Comparison of ENCODE assay signal across 16 cellular contexts in genomic region chr1:179888071-179888470, GRCh38. TPM values are rescaled to one million over a fixed set of nuclear protein-coding genes. Genes with fewer than 3 reads are reported as not detected.
DNase-seq lines count a peak whose midpoint lies in the region; FAIRE-seq and TF ChIP-seq lines count a peak whose summit lies in the region.
"Had no signal": no experiment of that assay in that cellular context is flagged by ENCODE, and none has a peak within 500 bp of the region (broad histone marks: within the 10 kb centered on the region; RNA-seq: fewer than 3 reads in every experiment).

No MANE protein-coding gene starts in this region.

- no peaks in the 10 kb centered on the region for H3K9me3 Mint-ChIP-seq in immature natural killer cell
- H3K9me3 Mint-ChIP-seq: activated CD4-positive, alpha-beta memory T cell treated with anti-CD3 and anti-CD28 coated beads, Interleukin-2, amount 10 ng/mL, durations not matched to agents 7 days and 5 days; brain had no signal

- H3K4me3 Mint-ChIP-seq in immature natural killer cell: peak overlapping the region in 1 of 5 donors; percentile 18
- H3K4me3 Mint-ChIP-seq: activated CD4-positive, alpha-beta memory T cell treated with anti-CD3 and anti-CD28 coated beads, Interleukin-2, amount 10 ng/mL, durations not matched to agents 7 days and 5 days had no signal

- TF ChIP-seq POLR2A in GM12892 (IDR thresholded peaks at IDR 0.05; ENCODE audit: low read depth, low read length) (no peak), esophagus muscularis mucosa (IDR thresholded peaks at IDR 0.05; ENCODE audit: low read depth) (no peak)

- H3K4me1 Mint-ChIP-seq in immature natural killer cell: peaks cover 44 to 62% of the 10 kb centered on the region in 2 donors

- FAIRE-seq in GM12892 (lab: Jason Lieb, UNC): peak; percentile 81
- FAIRE-seq: RCC 7860 had no signal

- no peak for TF ChIP-seq EP300 in esophagus muscularis mucosa (IDR thresholded peaks at IDR 0.05)

- no peak for TF ChIP-seq CTCF in esophagus muscularis mucosa (IDR thresholded peaks at IDR 0.05)

- H3K27ac ChIP-seq in esophagus muscularis mucosa (replicated peaks in 1 of 4): no peak overlapping the region
- H3K27ac ChIP-seq: upper lobe of right lung had no signal

- H3K36me3 Mint-ChIP-seq in immature natural killer cell: peaks cover 0 to 13% (median 5%) of the 10 kb centered on the region in 3 donors

- intact Hi-C loops in esophagus muscularis mucosa (cut with DNase I): no loop called here

- H3K27me3 ChIP-seq in esophagus muscularis mucosa: no peaks in the 10 kb centered on the region
- H3K27me3 ChIP-seq: BE2C, upper lobe of right lung had no signal

- peaks cover 23 to 74% (median 50%) of the 10 kb centered on the region in 4 donors for H3K36me3 ChIP-seq in esophagus muscularis mucosa

- peaks cover 33 to 67% (median 63%) of the 10 kb centered on the region in 4 donors for H3K4me1 ChIP-seq in esophagus muscularis mucosa
- H3K4me1 ChIP-seq: BE2C had no signal

- 51% methylated on average over 2 of the region's 2 CpGs for WGBS in esophagus muscularis mucosa

- no peak overlapping the region for H3K4me3 ChIP-seq in esophagus muscularis mucosa
- H3K4me3 ChIP-seq: upper lobe of right lung had no signal

- DNase-seq in CD1c-positive myeloid dendritic cell (ENCODE audit: extremely low spot score): peak; percentile 18
- DNase-seq in GM12892 (ENCODE audit: insufficient read length): no peak
- DNase-seq in SKM-1 (lab: John Stamatoyannopoulos, UW; ENCODE audit: unreplicated experiment): peak; percentile 39
- no peak for DNase-seq in immature natural killer cell
- no peak for DNase-seq in esophagus muscularis mucosa (ENCODE audit: extremely low spot score)
- no peak for DNase-seq in GM19238 (ENCODE audit: insufficient read length, low spot score)
- DNase-seq in SW480 (ENCODE audit: low spot score): no peak
- DNase-seq: activated CD4-positive, alpha-beta memory T cell treated with anti-CD3 and anti-CD28 coated beads, Interleukin-2, amount 10 ng/mL, durations not matched to agents 7 days and 5 days; activated gamma-delta T cell; BE2C; kidney glomerular epithelial cell; NCI-H146; stimulated activated naive CD4-positive, alpha-beta T cell; upper lobe of right lung had no signal

- no peaks in the 10 kb centered on the region for H3K9me3 ChIP-seq in esophagus muscularis mucosa
- H3K9me3 ChIP-seq: BE2C, upper lobe of right lung had no signal

- peak overlapping the region in 5 of 6 donors; percentile 19 to 79 (median 69) for H3K27ac Mint-ChIP-seq in immature natural killer cell
- H3K27ac Mint-ChIP-seq: activated CD4-positive, alpha-beta memory T cell treated with anti-CD3 and anti-CD28 coated beads, Interleukin-2, amount 10 ng/mL, durations not matched to agents 7 days and 5 days had no signal

- peaks cover 0 to 3% (median 0%) of the 10 kb centered on the region in 3 donors for H3K27me3 Mint-ChIP-seq in immature natural killer cell (ENCODE audit: low read depth in 3 of 3)
- H3K27me3 Mint-ChIP-seq: activated CD4-positive, alpha-beta memory T cell treated with anti-CD3 and anti-CD28 coated beads, Interleukin-2, amount 10 ng/mL, durations not matched to agents 7 days and 5 days had no signal

RNA-seq across cellular contexts. Expression of gene TOR1AIP1, which starts 6.0 kb away (rescaled TPM):
- polyA plus RNA-seq in GM12892 (2012; ENCODE audit: missing spikeins): 23.7 TPM
- polyA plus RNA-seq in immature natural killer cell: 10 to 100 TPM; 68.9 to 96.2 (median 76.3) TPM
- 100 to 1,000 TPM; 114 to 145 (median 126) TPM for total RNA-seq in esophagus muscularis mucosa

RNA-seq across cellular contexts. Expression of gene TOR1AIP2, which starts 10.5 kb away (rescaled TPM):
- 22.7 TPM for polyA plus RNA-seq in GM12892 (2012; ENCODE audit: missing spikeins)
- polyA plus RNA-seq in immature natural killer cell: 10 to 100 TPM in 1 of 3 donors, 1 to 10 TPM in 2; 8.7 to 15.5 (median 8.7) TPM
- total RNA-seq in esophagus muscularis mucosa: 10 to 100 TPM; 42.8 to 71.1 (median 47.0) TPM

Comparison
In these comparisons a context has a peak if more than half of its experiments do, and no peak if none do; other contexts are left out.
1. DNase-seq: peak in CD1c-positive myeloid dendritic cell (single experiment) and SKM-1 (single experiment); none in GM12892 (single experiment), immature natural killer cell (0 of 3), esophagus muscularis mucosa (single experiment), GM19238 (single experiment) and SW480 (single experiment).